ENCODE assay signal across 9 cellular contexts in the genomic region with DNA sequence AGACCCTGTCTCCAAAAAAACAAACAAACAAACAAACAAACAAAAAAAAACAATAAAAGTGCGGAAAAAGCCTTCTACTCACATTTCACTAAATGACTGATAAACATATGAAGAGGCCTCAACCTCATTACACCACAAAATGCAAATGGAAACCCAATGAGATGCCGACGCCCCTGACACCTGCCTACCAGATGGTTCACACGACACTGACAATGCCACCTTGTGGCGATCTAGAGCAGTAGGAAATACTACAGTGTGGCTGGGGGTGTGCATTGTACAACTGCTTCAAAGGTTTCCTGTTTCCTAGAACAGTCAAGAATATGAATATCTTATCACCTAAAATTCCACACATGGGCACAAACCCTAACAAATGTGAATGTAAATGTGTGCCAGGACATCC. TPM values are rescaled to one million over a fixed set of nuclear protein-coding genes. Genes with fewer than 3 reads are reported as not detected.
DNase-seq lines count a peak whose midpoint lies in the region; ATAC-seq, FAIRE-seq and TF ChIP-seq lines count a peak whose summit lies in the region.
"Had no signal": no experiment of that assay in that cellular context is flagged by ENCODE, and none has a peak within 500 bp of the region (broad histone marks: within the 10 kb centered on the region; RNA-seq: fewer than 3 reads in every experiment).

No MANE protein-coding gene starts in this region.

- H3K4me3 Mint-ChIP-seq in Calu3 (ENCODE audit: low read depth, unreplicated experiment), result no peak overlapping the region

- TF ChIP-seq CTCF in Calu3 (IDR thresholded peaks at IDR 0.05; ENCODE audit: unreplicated experiment), result peak; percentile 62
- peak; percentile 47; the same call in 1 of the 2 replicates for TF ChIP-seq CTCF in HEK293 (tag by site-specific recombination; IDR thresholded peaks at IDR 0.05)
- peak; percentile 87 for TF ChIP-seq CTCF in Panc1 (IDR thresholded peaks at IDR 0.05)
- peak; percentile 32 for TF ChIP-seq CTCF in bronchial epithelial cell (IDR thresholded peaks at IDR 0.05; ENCODE audit: insufficient read depth, low read length, severe bottlenecking)
- peak; percentile 41 for TF ChIP-seq CTCF in psoas muscle (IDR thresholded peaks at IDR 0.05)

- H3K27me3 ChIP-seq in Panc1 (ENCODE audit: control insufficient read depth, insufficient read depth, low read length) (no peaks in the 10 kb centered on the region), bronchial epithelial cell (ENCODE audit: control insufficient read depth, insufficient read depth, low read length) (no peaks in the 10 kb centered on the region), psoas muscle (ENCODE audit: insufficient read depth in 3 of 3, low read length in 2 of 3) (no peaks in the 10 kb centered on the region)
- H3K27me3 ChIP-seq: neutrophil had no signal

- DNase-seq in Calu3 (peak; percentile 45), Panc1 (ENCODE audit: low read depth, low spot score) (no peak), bronchial epithelial cell (ENCODE audit: low read depth) (peak; percentile 12), psoas muscle (no peak), superior temporal gyrus (ENCODE audit: extremely low spot score) (no peak), COLO829 (ENCODE audit: low spot score) (no peak)

- H3K27me3 Mint-ChIP-seq in Calu3 (ENCODE audit: unreplicated experiment), result peaks cover 12% of the 10 kb centered on the region

- no peak overlapping the region for H3K4me3 ChIP-seq in HEK293 (ENCODE audit: low read depth, low read length)
- no peak overlapping the region for H3K4me3 ChIP-seq in Panc1 (ENCODE audit: low read depth in 2 of 2, low read length in 2 of 2)
- H3K4me3 ChIP-seq in bronchial epithelial cell (ENCODE audit: low read depth, low read length), result no peak overlapping the region
- H3K4me3 ChIP-seq in psoas muscle, result no peak overlapping the region

- H3K4me1 Mint-ChIP-seq in Calu3 (ENCODE audit: low read depth, unreplicated experiment), result no peaks in the 10 kb centered on the region

- in situ Hi-C loops in Panc1 (cut with HindIII; ENCODE audit: low pct_unique_long_range_greater_than_20kb, low sequenced_read_pairs), result no loop called here

- peaks cover 3% of the 10 kb centered on the region for H3K9me3 Mint-ChIP-seq in Calu3 (ENCODE audit: low read depth, unreplicated experiment)

- intact Hi-C loops in Calu3 (cut with micrococcal nuclease; ENCODE audit: unreplicated experiment), result no loop called here
- intact Hi-C loops in Panc1 (cut with micrococcal nuclease; ENCODE audit: unreplicated experiment), result no loop called here
- intact Hi-C loops in psoas muscle (cut with DNase I), result no loop called here

- no TSS peak for BruUV-seq in Calu3 (replicated peaks; lab: Mats Ljungman, UMichigan)
- BruUV-seq in Panc1 (replicated peaks; lab: Mats Ljungman, UMichigan), result no TSS peak

- ATAC-seq in Panc1 (peak; percentile 81), psoas muscle (peak; percentile 45 to 73 (median 72)), GM18517 (IDR thresholded peaks at IDR 0.05; ENCODE audit: unreplicated experiment) (no peak)

- no peak overlapping the region for H3K27ac Mint-ChIP-seq in Calu3 (ENCODE audit: unreplicated experiment)

- CTCF ChIA-PET in Calu3 (lab: Charles Lee), result no interaction called here
- CTCF ChIA-PET in HEK293 (lab: Yijun Ruan, JAX), result interaction anchor here (0.6 to 3.8 kb wide), 17 partner anchors 9 to 1464 kb away, joined by 3 to 64 read pairs (median 5); no protein-coding TSS in a partner anchor
- CTCF ChIA-PET in Panc1 (lab: Charles Lee), result no interaction called here

- no peaks in the 10 kb centered on the region; a peak in 1 of 3 replicates for H3K36me3 ChIP-seq in HEK293 (ENCODE audit: control insufficient read depth in 2 of 2, insufficient read depth in 1 of 2, low read length in 2 of 2)
- H3K36me3 ChIP-seq in Panc1 (ENCODE audit: control insufficient read depth, insufficient read depth, low read length), result no peaks in the 10 kb centered on the region
- H3K36me3 ChIP-seq in bronchial epithelial cell (ENCODE audit: control insufficient read depth, insufficient read depth, low read length), result no peaks in the 10 kb centered on the region
- no peaks in the 10 kb centered on the region for H3K36me3 ChIP-seq in psoas muscle (ENCODE audit: insufficient read depth in 1 of 2, low read depth in 1 of 2)
- H3K36me3 ChIP-seq: neutrophil had no signal

- H3K27ac ChIP-seq in HEK293 (ENCODE audit: extremely low read depth, low read depth, low read length) (no peak overlapping the region), Panc1 (ENCODE audit: low read length) (no peak overlapping the region), psoas muscle (no peak overlapping the region)
- H3K27ac ChIP-seq: neutrophil had no signal

- peaks cover 7% of the 10 kb centered on the region for H3K36me3 Mint-ChIP-seq in Calu3 (ENCODE audit: insufficient read depth, unreplicated experiment)

- WGBS in psoas muscle, 3 donors, result 40 to 42% (median 41%) methylated on average over 5 of the region's 5 CpGs

- no peaks in the 10 kb centered on the region for H3K9me3 ChIP-seq in HEK293 (ENCODE audit: control insufficient read depth, insufficient read depth, low read depth, low read length)
- no peaks in the 10 kb centered on the region for H3K9me3 ChIP-seq in Panc1 (ENCODE audit: control insufficient read depth, insufficient read depth, low read depth, low read length)
- H3K9me3 ChIP-seq in psoas muscle, result no peaks in the 10 kb centered on the region
- H3K9me3 ChIP-seq: neutrophil had no signal

- POLR2A ChIA-PET in HEK293 (lab: Yijun Ruan, JAX), result no interaction called here
- POLR2A ChIA-PET in Panc1 (lab: Charles Lee), result no interaction called here

- H3K4me1 ChIP-seq in HEK293 (ENCODE audit: control insufficient read depth, insufficient read depth, low read length) (no peaks in the 10 kb centered on the region; the same call in 1 of the 2 replicates), Panc1 (ENCODE audit: control insufficient read depth, insufficient read depth, low read length) (peaks cover 3% of the 10 kb centered on the region), psoas muscle (peaks cover 4% of the 10 kb centered on the region)

- no peak for FAIRE-seq in bronchial epithelial cell (lab: Jason Lieb, UNC)

TF ChIP-seq in HEK293, 187 proteins besides CTCF, POLR2A, EP300 and RAD21 (continues in another document):
- TF ChIP-seq, protein P1, sequence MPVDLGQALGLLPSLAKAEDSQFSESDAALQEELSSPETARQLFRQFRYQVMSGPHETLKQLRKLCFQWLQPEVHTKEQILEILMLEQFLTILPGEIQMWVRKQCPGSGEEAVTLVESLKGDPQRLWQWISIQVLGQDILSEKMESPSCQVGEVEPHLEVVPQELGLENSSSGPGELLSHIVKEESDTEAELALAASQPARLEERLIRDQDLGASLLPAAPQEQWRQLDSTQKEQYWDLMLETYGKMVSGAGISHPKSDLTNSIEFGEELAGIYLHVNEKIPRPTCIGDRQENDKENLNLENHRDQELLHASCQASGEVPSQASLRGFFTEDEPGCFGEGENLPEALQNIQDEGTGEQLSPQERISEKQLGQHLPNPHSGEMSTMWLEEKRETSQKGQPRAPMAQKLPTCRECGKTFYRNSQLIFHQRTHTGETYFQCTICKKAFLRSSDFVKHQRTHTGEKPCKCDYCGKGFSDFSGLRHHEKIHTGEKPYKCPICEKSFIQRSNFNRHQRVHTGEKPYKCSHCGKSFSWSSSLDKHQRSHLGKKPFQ (tag by site-specific recombination; IDR thresholded peaks at IDR 0.05), result 0 out of 2 replicates have a peak, but pooled peaks have one; percentile 11
- TF ChIP-seq, protein P2, sequence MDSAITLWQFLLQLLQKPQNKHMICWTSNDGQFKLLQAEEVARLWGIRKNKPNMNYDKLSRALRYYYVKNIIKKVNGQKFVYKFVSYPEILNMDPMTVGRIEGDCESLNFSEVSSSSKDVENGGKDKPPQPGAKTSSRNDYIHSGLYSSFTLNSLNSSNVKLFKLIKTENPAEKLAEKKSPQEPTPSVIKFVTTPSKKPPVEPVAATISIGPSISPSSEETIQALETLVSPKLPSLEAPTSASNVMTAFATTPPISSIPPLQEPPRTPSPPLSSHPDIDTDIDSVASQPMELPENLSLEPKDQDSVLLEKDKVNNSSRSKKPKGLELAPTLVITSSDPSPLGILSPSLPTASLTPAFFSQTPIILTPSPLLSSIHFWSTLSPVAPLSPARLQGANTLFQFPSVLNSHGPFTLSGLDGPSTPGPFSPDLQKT (IDR thresholded peaks at IDR 0.05; ENCODE audit: borderline replicate concordance, low read depth, low read length), result no peak
- TF ChIP-seq ZNF707 (tag by site-specific recombination; IDR thresholded peaks at IDR 0.05), result no peak
- TF ChIP-seq ZNF571 (tag by site-specific recombination; IDR thresholded peaks at IDR 0.05), result no peak
- TF ChIP-seq KLF7 (tag by site-specific recombination; IDR thresholded peaks at IDR 0.05; ENCODE audit: borderline replicate concordance), result peak; percentile 65; the same call in 1 of the 2 replicates
- TF ChIP-seq KLF1 (tag by site-specific recombination; IDR thresholded peaks at IDR 0.05), result no peak
- no peak for TF ChIP-seq ZNF768 (tag by site-specific recombination; IDR thresholded peaks at IDR 0.05)
- no peak for TF ChIP-seq GLIS2 (tag by site-specific recombination; IDR thresholded peaks at IDR 0.05)
- TF ChIP-seq ZNF560 (tag by site-specific recombination; IDR thresholded peaks at IDR 0.05; ENCODE audit: borderline replicate concordance), result no peak
- TF ChIP-seq, protein P3, sequence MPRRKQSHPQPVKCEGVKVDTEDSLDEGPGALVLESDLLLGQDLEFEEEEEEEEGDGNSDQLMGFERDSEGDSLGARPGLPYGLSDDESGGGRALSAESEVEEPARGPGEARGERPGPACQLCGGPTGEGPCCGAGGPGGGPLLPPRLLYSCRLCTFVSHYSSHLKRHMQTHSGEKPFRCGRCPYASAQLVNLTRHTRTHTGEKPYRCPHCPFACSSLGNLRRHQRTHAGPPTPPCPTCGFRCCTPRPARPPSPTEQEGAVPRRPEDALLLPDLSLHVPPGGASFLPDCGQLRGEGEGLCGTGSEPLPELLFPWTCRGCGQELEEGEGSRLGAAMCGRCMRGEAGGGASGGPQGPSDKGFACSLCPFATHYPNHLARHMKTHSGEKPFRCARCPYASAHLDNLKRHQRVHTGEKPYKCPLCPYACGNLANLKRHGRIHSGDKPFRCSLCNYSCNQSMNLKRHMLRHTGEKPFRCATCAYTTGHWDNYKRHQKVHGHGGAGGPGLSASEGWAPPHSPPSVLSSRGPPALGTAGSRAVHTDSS (tag by site-specific recombination; IDR thresholded peaks at IDR 0.05), result no peak
- TF ChIP-seq ZNF664 (tag by site-specific recombination; IDR thresholded peaks at IDR 0.05), result no peak

RNA-seq across cellular contexts. Expression of a gene that starts 14.0 kb away (rescaled TPM):
- total RNA-seq in Calu3 (2022) (0.39 and 0.40 TPM in 2 replicates), Panc1 (2021; ENCODE audit: unreplicated experiment) (0.59 TPM), bronchial epithelial cell (under 0.01 TPM in 2 replicates), psoas muscle (1 to 10 TPM in 1 of 4 donors, under 1 TPM in 3; 0.17 to 1.0 (median 0.41) TPM)
- polyA plus RNA-seq in Panc1 (2012; ENCODE audit: insufficient read length), result 0.21 TPM
- 1 to 10 TPM in 1 of 3 donors, under 1 TPM in 2; 0.13 to 1.1 (median 0.14) TPM for polyA plus RNA-seq in psoas muscle

RNA-seq across cellular contexts. Expression of a gene that starts 14.6 kb away (rescaled TPM):
- 20.1 and 23.2 TPM in 2 replicates for total RNA-seq in Calu3 (2022)
- 26.4 TPM for total RNA-seq in Panc1 (2021; ENCODE audit: unreplicated experiment)
- polyA plus RNA-seq in Panc1 (2012; ENCODE audit: insufficient read length), result 11.9 TPM
- total RNA-seq in bronchial epithelial cell, result 7.4 and 11.4 TPM in 2 replicates
- 10 to 100 TPM; 24.3 to 32.2 (median 27.2) TPM for total RNA-seq in psoas muscle
- 10 to 100 TPM; 20.4 to 86.3 (median 21.7) TPM for polyA plus RNA-seq in psoas muscle

Comparison
In these comparisons a context has a peak if more than half of its experiments do, and no peak if none do; other contexts are left out.
1. DNase-seq: peak in Calu3 (single experiment) and bronchial epithelial cell (single experiment); none in Panc1 (single experiment), psoas muscle (0 of 2), superior temporal gyrus (single experiment) and COLO829 (single experiment).
2. CTCF ChIP-seq: peak in every context shown above with its lines; median percentile 87 in Panc1; 62 in Calu3; 47 in HEK293; 41 in psoas muscle; 32 in bronchial epithelial cell.